7 cellular contexts compared by ENCODE assay signal in the genomic region with DNA sequence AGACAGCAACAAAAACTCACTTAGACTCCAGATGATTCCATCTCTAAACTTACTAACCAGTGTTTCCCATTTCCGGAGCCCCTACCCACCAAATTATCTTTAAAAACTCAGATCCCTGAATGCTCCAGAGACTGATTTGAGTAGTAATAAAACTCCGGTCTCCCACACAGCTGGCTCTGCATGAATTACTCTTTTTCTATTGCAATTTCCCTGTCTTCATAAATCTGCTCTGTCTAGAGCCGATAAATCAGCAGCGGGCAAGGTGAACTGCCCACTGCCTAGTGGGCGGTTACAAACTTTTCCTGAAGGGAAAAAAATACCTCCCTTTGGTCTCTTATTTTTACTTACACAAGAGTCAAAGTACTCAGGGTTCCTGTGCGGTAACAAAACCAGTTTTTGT.
"Had no signal": no experiment of that assay in that cellular context is flagged by ENCODE, and none has a peak within 500 bp of the region (broad histone marks: within the 10 kb centered on the region; RNA-seq: fewer than 3 reads in every experiment).

No MANE protein-coding gene starts in this region.

- H3K27ac ChIP-seq: GM23248, KMS-11 had no signal

- H2AFZ ChIP-seq: GM23248 had no signal

- DNase-seq: GM23248, GOT3, H7, HCEC 1CT, IMR-90, KBM-7 had no signal

- H3K9ac ChIP-seq: GM23248, KMS-11 had no signal

- H3K4me2 ChIP-seq: KMS-11 had no signal

- H3K4me3 ChIP-seq: GM23248 had no signal
